In genomic region chr14:104291123-104292000, GRCh38 we compare ENCODE assay signal across 10 cellular contexts.
DNase-seq lines count a peak whose midpoint lies in the region; ATAC-seq and TF ChIP-seq lines count a peak whose summit lies in the region.
"Had no signal": no experiment of that assay in that cellular context is flagged by ENCODE, and none has a peak within 500 bp of the region (broad histone marks: within the 10 kb centered on the region; RNA-seq: fewer than 3 reads in every experiment).

No MANE protein-coding gene starts in this region.

- H3K4me1 Mint-ChIP-seq in progenitor cell of endocrine pancreas (ENCODE audit: low read depth), result peaks cover 32% of the 10 kb centered on the region

- H3K4me3 ChIP-seq in PC-3 (ENCODE audit: low read length), result no peak overlapping the region
- no peak overlapping the region for H3K4me3 ChIP-seq in iPS-15b (ENCODE audit: low read depth, low read length)

- no peaks in the 10 kb centered on the region for H3K9me3 Mint-ChIP-seq in progenitor cell of endocrine pancreas (ENCODE audit: low read depth)

- H3K9ac ChIP-seq in PC-3 (ENCODE audit: low read length), result no peak overlapping the region
- H3K9ac ChIP-seq in iPS-15b (ENCODE audit: low read depth, low read length), result peak overlapping the region; percentile 3

- H3K4me1 ChIP-seq in PC-3 (ENCODE audit: insufficient read depth, low read length) (no peaks in the 10 kb centered on the region), iPS-15b (ENCODE audit: control insufficient read depth, insufficient read depth, low read length) (peaks cover 8% of the 10 kb centered on the region)

- H3K27me3 Mint-ChIP-seq in progenitor cell of endocrine pancreas, result peaks cover 34% of the 10 kb centered on the region

- no peak overlapping the region for H3K4me2 ChIP-seq in PC-3 (ENCODE audit: low read length)

- no peaks in the 10 kb centered on the region for H4K20me1 ChIP-seq in PC-3 (ENCODE audit: low read length)

- no peak overlapping the region for H2AFZ ChIP-seq in PC-3 (ENCODE audit: low read length)

- TF ChIP-seq CTCF in PC-3 (conservative IDR thresholded peaks at IDR 0.05; ENCODE audit: low read depth, low read length) (no peak), progenitor cell of endocrine pancreas (IDR thresholded peaks at IDR 0.05; ENCODE audit: unreplicated experiment) (no peak)

- peak overlapping the region; percentile 92 for H3K27ac Mint-ChIP-seq in progenitor cell of endocrine pancreas
- H3K27ac Mint-ChIP-seq: HFFc6; T-helper 2 cell treated with Interferon-gamma antibody and Interleukin-4, amounts not matched to agents 5 μg/mL and 100 μg/mL, for 36 hours had no signal

- H3K36me3 Mint-ChIP-seq in progenitor cell of endocrine pancreas (ENCODE audit: insufficient read depth), result no peaks in the 10 kb centered on the region

- H3K9me2 ChIP-seq in PC-3 (replicated peaks; ENCODE audit: low read length), result no peaks in the 10 kb centered on the region

- CTCF ChIA-PET in PC-3 (lab: Charles Lee), result no interaction called here

- BruUV-seq in PC-3 (replicated peaks; lab: Mats Ljungman, UMichigan), result no TSS peak

- H3F3A ChIP-seq in PC-3 (ENCODE audit: low read length, unreplicated experiment), result no peaks in the 10 kb centered on the region

- POLR2A ChIA-PET in PC-3 (lab: Charles Lee; ENCODE audit: unreplicated experiment), result no interaction called here

- no peaks in the 10 kb centered on the region for H3K79me2 ChIP-seq in PC-3 (ENCODE audit: low read length)

- H3K27ac ChIP-seq in PC-3 (ENCODE audit: low read length), result no peak overlapping the region

- H3K4me3 Mint-ChIP-seq in progenitor cell of endocrine pancreas (ENCODE audit: low read depth), result peak overlapping the region; percentile 39
- H3K4me3 Mint-ChIP-seq: HFFc6; T-helper 2 cell treated with Interferon-gamma antibody and Interleukin-4, amounts not matched to agents 5 μg/mL and 100 μg/mL, for 36 hours had no signal

- no peaks in the 10 kb centered on the region for H3K9me3 ChIP-seq in PC-3 (ENCODE audit: low read length)
- H3K9me3 ChIP-seq in iPS-15b (ENCODE audit: control insufficient read depth, insufficient read depth, low read length), result no peaks in the 10 kb centered on the region

- intact Hi-C loops in PC-3 (cut with micrococcal nuclease), result no loop called here

- ATAC-seq in PC-3 (no peak), HG03439 (IDR thresholded peaks at IDR 0.05; ENCODE audit: unreplicated experiment) (no peak)

- no peaks in the 10 kb centered on the region for H3K36me3 ChIP-seq in PC-3 (ENCODE audit: low read depth, low read length)
- no peaks in the 10 kb centered on the region for H3K36me3 ChIP-seq in iPS-15b (ENCODE audit: control insufficient read depth, insufficient read depth, low read length)

- H3K27me3 ChIP-seq in PC-3 (ENCODE audit: low read length), result peaks cover 17% of the 10 kb centered on the region; the same call in 1 of the 2 replicates
- no peaks in the 10 kb centered on the region for H3K27me3 ChIP-seq in iPS-15b (ENCODE audit: control insufficient read depth, insufficient read depth, low read length)

- DNase-seq in NCI-H1417 (lab: John Stamatoyannopoulos, UW) (peak in 2 of 3 experiments; percentile 76 to 92), PC-3 (peak; percentile 9), progenitor cell of endocrine pancreas (ENCODE audit: low spot score, unreplicated experiment) (peak; percentile 58), HUDEP-2 (lab: John Stamatoyannopoulos, UW; ENCODE audit: unreplicated experiment in 76 of 76) (no peak), ureter (ENCODE audit: low spot score) (no peak)
- DNase-seq: DMS 273 treated with DMSO at 0.1 percent for 48 hours, HFFc6 had no signal

Comparison
In these comparisons a context has a peak if more than half of its experiments do, and no peak if none do; other contexts are left out.
1. DNase-seq: peak in NCI-H1417 (2 of 3), PC-3 (single experiment) and progenitor cell of endocrine pancreas (single experiment); none in HUDEP-2 (0 of 76) and ureter (single experiment).